8 cellular contexts compared by ENCODE assay signal in the genomic region with DNA sequence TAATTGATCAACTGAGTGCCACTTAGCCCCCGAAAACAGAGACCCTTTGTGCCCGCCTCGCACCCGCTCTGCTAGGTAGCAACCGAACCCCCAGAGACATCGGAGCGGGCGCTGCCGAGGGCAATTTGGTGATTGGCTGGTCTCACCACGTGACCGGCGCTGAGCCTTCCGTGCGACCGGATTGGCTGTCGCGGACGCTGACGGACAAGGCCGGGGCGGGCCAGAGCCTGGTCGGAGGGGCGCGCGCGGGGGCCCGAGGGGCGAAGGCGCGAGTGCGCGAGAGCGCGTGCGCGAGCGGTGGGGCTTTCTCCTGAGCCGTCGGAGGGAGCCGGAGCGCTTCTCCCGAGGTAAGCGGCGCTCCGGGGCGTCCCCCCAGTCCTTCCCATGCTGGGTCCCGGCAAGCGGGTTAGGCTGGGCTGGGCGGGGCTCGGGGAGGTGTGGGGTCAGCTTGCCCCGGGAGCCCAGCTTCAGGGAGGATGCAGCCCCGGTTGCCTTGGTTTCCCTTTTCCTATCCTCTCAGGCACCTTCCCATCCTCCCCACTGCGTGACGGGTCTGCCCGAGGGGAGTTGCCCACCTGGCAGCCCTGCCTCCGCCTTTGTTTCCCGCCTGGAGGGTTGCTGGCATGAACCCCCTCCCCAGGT. TPM values are rescaled to one million over a fixed set of nuclear protein-coding genes. Genes with fewer than 3 reads are reported as not detected.
A peak's percentile ranks its signal among the peaks of the same experiment; 100 is the strongest.
DNase-seq lines count a peak whose midpoint lies in the region; ATAC-seq, FAIRE-seq and TF ChIP-seq lines count a peak whose summit lies in the region.

A gene (plus strand): TSS at position 303 of the 642 bp plus-strand sequence.

- no peak within 1 kb of the TSS for H3K9ac ChIP-seq in parathyroid adenoma
- no peak within 1 kb of the TSS for H3K9ac ChIP-seq in PC-3 (ENCODE audit: low read length)

- under 1% methylated on average over 57 of the region's 57 CpGs for WGBS in right cardiac atrium

- FAIRE-seq in RCC 7860 (lab: Jason Lieb, UNC): no peak

- CTCF ChIA-PET in PC-3 (lab: Charles Lee): no interaction called here

- intact Hi-C loops in right cardiac atrium (cut with DNase I) (loop anchor here in 1 of 4 donors (2.0 to 5.0 kb wide), 2 partner anchors 306 to 339 kb away; no protein-coding TSS in a partner anchor), PC-3 (cut with micrococcal nuclease) (no loop called here)

- POLR2A ChIA-PET in PC-3 (lab: Charles Lee; ENCODE audit: unreplicated experiment): no interaction called here

- no TSS peak for BruUV-seq in PC-3 (replicated peaks; lab: Mats Ljungman, UMichigan)

- H2AFZ ChIP-seq in ACC112 (ENCODE audit: low read length, unreplicated experiment) (no peak within 1 kb of the TSS), parathyroid adenoma (peak within 1 kb of the TSS; percentile 98), PC-3 (ENCODE audit: low read length) (no peak within 1 kb of the TSS)

- H3K4me1 ChIP-seq in ACC112 (ENCODE audit: control insufficient read depth, insufficient read depth, low read length, unreplicated experiment) (no peaks in the 10 kb centered on the region), right cardiac atrium (ENCODE audit: control insufficient read depth, insufficient read depth, low read length) (no peaks in the 10 kb centered on the region), parathyroid adenoma (peaks cover 6% of the 10 kb centered on the region), PC-3 (ENCODE audit: insufficient read depth, low read length) (no peaks in the 10 kb centered on the region)

- H3K27me3 ChIP-seq in ACC112 (ENCODE audit: insufficient read depth, low read length) (peaks cover 66% of the 10 kb centered on the region), right cardiac atrium (ENCODE audit: control insufficient read depth, insufficient read depth) (no peaks in the 10 kb centered on the region), parathyroid adenoma (ENCODE audit: control insufficient read depth, insufficient read depth, low read length) (no peaks in the 10 kb centered on the region), PC-3 (ENCODE audit: low read length) (peaks cover 47% of the 10 kb centered on the region)

- H4K20me1 ChIP-seq in PC-3 (ENCODE audit: low read length): no peaks in the 10 kb centered on the region

- TF ChIP-seq CTCF in parathyroid adenoma (IDR thresholded peaks at IDR 0.05) (no peak), PC-3 (conservative IDR thresholded peaks at IDR 0.05; ENCODE audit: low read depth, low read length) (no peak)

- DNase-seq in H4 (ENCODE audit: low spot score) (peak; percentile 84), NCI-H446 treated with DMSO at 0.1 percent for 48 hours (lab: John Stamatoyannopoulos, UW) (peak; percentile 89), amygdala (lab: John Stamatoyannopoulos, UW) (peak; percentile 39 to 94 (median 83)), right cardiac atrium (peak; percentile 91 to 96 (median 95)), RCC 7860 (ENCODE audit: low spot score) (no peak), PC-3 (no peak)

- H3K9me3 ChIP-seq in right cardiac atrium (ENCODE audit: control insufficient read depth, low read length) (no peaks in the 10 kb centered on the region), parathyroid adenoma (ENCODE audit: control insufficient read depth, low read length) (no peaks in the 10 kb centered on the region), PC-3 (ENCODE audit: low read length) (no peaks in the 10 kb centered on the region)

- H3K36me3 ChIP-seq in ACC112 (ENCODE audit: insufficient read depth, low read length): no peaks in the 10 kb centered on the region
- no peaks in the 10 kb centered on the region for H3K36me3 ChIP-seq in parathyroid adenoma (ENCODE audit: control insufficient read depth, insufficient read depth, low read length)
- H3K36me3 ChIP-seq in PC-3 (ENCODE audit: low read depth, low read length): no peaks in the 10 kb centered on the region

- H3K9me2 ChIP-seq in PC-3 (replicated peaks; ENCODE audit: low read length): no peaks in the 10 kb centered on the region

- H3F3A ChIP-seq in PC-3 (ENCODE audit: low read length, unreplicated experiment): no peaks in the 10 kb centered on the region

- H3K4me2 ChIP-seq in parathyroid adenoma (ENCODE audit: low read length) (peak within 1 kb of the TSS; percentile 92), PC-3 (ENCODE audit: low read length) (no peak within 1 kb of the TSS)

- ATAC-seq in right cardiac atrium (peak; percentile 94 to 96), PC-3 (no peak)

- no peak within 1 kb of the TSS for H3K27ac ChIP-seq in ACC112 (ENCODE audit: low read depth, low read length)
- no peak within 1 kb of the TSS for H3K27ac ChIP-seq in right cardiac atrium (ENCODE audit: low read length)
- no peak within 1 kb of the TSS for H3K27ac ChIP-seq in parathyroid adenoma
- no peak within 1 kb of the TSS for H3K27ac ChIP-seq in PC-3 (ENCODE audit: low read length)

- H3K4me3 ChIP-seq in ACC112 (ENCODE audit: low read depth, low read length) (peak within 1 kb of the TSS; percentile 61), right cardiac atrium (ENCODE audit: low read length) (peak within 1 kb of the TSS; percentile 66), parathyroid adenoma (ENCODE audit: low read depth, low read length) (peak within 1 kb of the TSS; percentile 60), PC-3 (ENCODE audit: low read length) (no peak within 1 kb of the TSS)

- H3K79me2 ChIP-seq in ACC112 (ENCODE audit: control insufficient read depth, insufficient read depth, low read length, unreplicated experiment) (no peaks in the 10 kb centered on the region), parathyroid adenoma (no peaks in the 10 kb centered on the region), PC-3 (ENCODE audit: low read length) (no peaks in the 10 kb centered on the region)

RNA-seq across cellular contexts. Expression of the gene that starts here (rescaled TPM):
- 0.97 and 1.0 TPM in 2 replicates for total RNA-seq in H4 (2014; rRNA removed; shearing (Covaris generic))
- total RNA-seq in right cardiac atrium: 10 to 100 TPM; 11.1 to 20.3 (median 14.3) TPM
- polyA plus RNA-seq in right cardiac atrium: 5.2 TPM
- total RNA-seq in PC-3 (2014; rRNA removed): not detected in 2 replicates

Comparison
In these comparisons a context has a peak if more than half of its experiments do, and no peak if none do; other contexts are left out.
1. DNase-seq: peak in H4 (single experiment), NCI-H446 treated with DMSO at 0.1 percent for 48 hours (single experiment), amygdala (56 of 56) and right cardiac atrium (3 of 3); none in RCC 7860 (single experiment) and PC-3 (single experiment).